Comparison of ENCODE assay signal across 28 cellular contexts in genomic region chr3:95775486-95776094, GRCh38.
"Had no signal": no experiment of that assay in that cellular context is flagged by ENCODE, and none has a peak within 500 bp of the region (broad histone marks: within the 10 kb centered on the region; RNA-seq: fewer than 3 reads in every experiment).

No MANE protein-coding gene starts in this region.

- ATAC-seq: activated T-helper 17 cell treated with anti-CD3 and anti-CD28 coated beads, Interleukin-2, amount 50 U/mL, for 72 hours; T-helper 17 cell had no signal

- DNase-seq: activated B cell treated with CpG ODN at 0.5 μM for 24 hours; activated CD4-positive, alpha-beta memory T cell treated with anti-CD3 and anti-CD28 coated beads for 36 hours; activated CD4-positive, alpha-beta T cell treated with anti-CD3 and anti-CD28 coated beads, Interleukin-2, amount 10 ng/mL, durations not matched to agents 7 days and 5 days; activated CD8-positive, alpha-beta memory T cell treated with anti-CD3 and anti-CD28 coated beads for 24 hours; activated gamma-delta T cell; activated naive CD4-positive, alpha-beta T cell treated with anti-CD3 and anti-CD28 coated beads, Interleukin-2, amount 50 U/mL, for 16 hours; activated naive CD8-positive, alpha-beta T cell treated with anti-CD3 and anti-CD28 coated beads, Interleukin-2, amount 10 ng/mL, durations not matched to agents 7 days and 5 days; activated T-cell treated with anti-CD3 and anti-CD28 coated beads for 4 hours; activated T-cell treated with anti-CD3 and anti-CD28 coated beads, Interleukin-2, amount 50 U/mL, for 48 hours; adrenal gland; aorta; caudate nucleus; colonic mucosa; Karpas-422; MM.1S; NCI-H1105 treated with DMSO at 0.1 percent for 48 hours; NCI-H1436 treated with DMSO at 0.1 percent for 48 hours; NCI-H187; NCI-H2081; NCI-H2227 treated with DMSO at 0.1 percent for 48 hours; NCI-H446 treated with DMSO at 0.1 percent for 48 hours; NCI-H526 treated with DMSO at 0.1 percent for 48 hours; PC-9; SHP77 treated with DMSO at 0.1 percent for 48 hours; T-helper 17 cell; T-helper 9 cell had no signal

- H3K36me3 Mint-ChIP-seq: activated CD4-positive, alpha-beta memory T cell treated with anti-CD3 and anti-CD28 coated beads for 36 hours; activated naive CD8-positive, alpha-beta T cell treated with anti-CD3 and anti-CD28 coated beads, Interleukin-2, amount 10 ng/mL, durations not matched to agents 7 days and 5 days had no signal

- H3K27ac ChIP-seq: adrenal gland, breast epithelium, colonic mucosa, PC-9 had no signal

- H3K4me2 ChIP-seq: PC-9 had no signal

- H3K4me3 ChIP-seq: adrenal gland, breast epithelium, colonic mucosa, PC-9 had no signal

- H3K9me3 ChIP-seq: adrenal gland, colonic mucosa had no signal

- H3K4me3 Mint-ChIP-seq: activated B cell treated with CpG ODN at 0.5 μM for 24 hours; activated CD4-positive, alpha-beta memory T cell treated with anti-CD3 and anti-CD28 coated beads for 36 hours; activated CD4-positive, alpha-beta T cell treated with anti-CD3 and anti-CD28 coated beads, Interleukin-2, amount 10 ng/mL, durations not matched to agents 7 days and 5 days; activated naive CD8-positive, alpha-beta T cell treated with anti-CD3 and anti-CD28 coated beads, Interleukin-2, amount 10 ng/mL, durations not matched to agents 7 days and 5 days; activated T-helper 17 cell treated with anti-CD3 and anti-CD28 coated beads, Interleukin-2, amount 50 U/mL, for 72 hours; T-helper 17 cell had no signal

- H3K4me1 ChIP-seq: adrenal gland, breast epithelium, colonic mucosa had no signal

- H3K27ac Mint-ChIP-seq: activated B cell treated with CpG ODN at 0.5 μM for 24 hours; activated CD4-positive, alpha-beta memory T cell treated with anti-CD3 and anti-CD28 coated beads for 36 hours; activated CD4-positive, alpha-beta T cell treated with anti-CD3 and anti-CD28 coated beads, Interleukin-2, amount 10 ng/mL, durations not matched to agents 7 days and 5 days; activated naive CD8-positive, alpha-beta T cell treated with anti-CD3 and anti-CD28 coated beads, Interleukin-2, amount 10 ng/mL, durations not matched to agents 7 days and 5 days; activated T-helper 17 cell treated with anti-CD3 and anti-CD28 coated beads, Interleukin-2, amount 50 U/mL, for 72 hours; T-helper 17 cell had no signal

- H2AFZ ChIP-seq: PC-9 had no signal

- H3K4me1 Mint-ChIP-seq: activated B cell treated with CpG ODN at 0.5 μM for 24 hours; activated CD4-positive, alpha-beta T cell treated with anti-CD3 and anti-CD28 coated beads, Interleukin-2, amount 10 ng/mL, durations not matched to agents 7 days and 5 days; activated naive CD8-positive, alpha-beta T cell treated with anti-CD3 and anti-CD28 coated beads, Interleukin-2, amount 10 ng/mL, durations not matched to agents 7 days and 5 days; activated T-helper 17 cell treated with anti-CD3 and anti-CD28 coated beads, Interleukin-2, amount 50 U/mL, for 72 hours; T-helper 17 cell had no signal

- H3K36me3 ChIP-seq: adrenal gland, breast epithelium, colonic mucosa had no signal

- H3K27me3 ChIP-seq: adrenal gland, breast epithelium, colonic mucosa had no signal
